ENCODE assay signal across 1 cellular context in the genomic region with DNA sequence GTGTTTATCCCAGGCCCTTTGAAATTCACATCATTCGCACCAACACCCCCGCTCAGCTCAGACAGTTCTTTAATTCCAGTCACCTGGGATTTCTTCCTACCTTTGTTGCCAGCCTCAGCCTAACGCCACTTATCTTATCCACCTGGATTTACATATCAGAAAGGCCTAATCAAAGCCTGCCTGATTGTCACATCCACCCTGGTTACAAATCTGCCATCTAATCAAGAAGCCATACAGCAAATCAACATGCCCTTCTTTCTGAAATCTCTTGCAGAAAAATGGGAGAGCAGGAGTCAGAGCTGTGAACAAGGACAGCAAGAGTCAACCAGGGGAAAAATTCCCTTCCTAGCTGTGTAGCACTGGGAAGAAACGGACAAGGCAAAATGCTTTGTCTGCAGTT.
TF ChIP-seq lines count a peak whose summit lies in the region.

No MANE protein-coding gene starts in this region.

TF ChIP-seq in WTC11, 78 proteins besides CTCF, POLR2A, EP300 and RAD21 (continued from another document):
- TF ChIP-seq, protein P1, sequence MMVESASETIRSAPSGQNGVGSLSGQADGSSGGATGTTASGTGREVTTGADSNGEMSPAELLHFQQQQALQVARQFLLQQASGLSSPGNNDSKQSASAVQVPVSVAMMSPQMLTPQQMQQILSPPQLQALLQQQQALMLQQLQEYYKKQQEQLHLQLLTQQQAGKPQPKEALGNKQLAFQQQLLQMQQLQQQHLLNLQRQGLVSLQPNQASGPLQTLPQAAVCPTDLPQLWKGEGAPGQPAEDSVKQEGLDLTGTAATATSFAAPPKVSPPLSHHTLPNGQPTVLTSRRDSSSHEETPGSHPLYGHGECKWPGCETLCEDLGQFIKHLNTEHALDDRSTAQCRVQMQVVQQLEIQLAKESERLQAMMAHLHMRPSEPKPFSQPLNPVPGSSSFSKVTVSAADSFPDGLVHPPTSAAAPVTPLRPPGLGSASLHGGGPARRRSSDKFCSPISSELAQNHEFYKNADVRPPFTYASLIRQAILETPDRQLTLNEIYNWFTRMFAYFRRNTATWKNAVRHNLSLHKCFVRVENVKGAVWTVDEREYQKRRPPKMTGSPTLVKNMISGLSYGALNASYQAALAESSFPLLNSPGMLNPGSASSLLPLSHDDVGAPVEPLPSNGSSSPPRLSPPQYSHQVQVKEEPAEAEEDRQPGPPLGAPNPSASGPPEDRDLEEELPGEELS (CRISPR knock-in tag; IDR thresholded peaks at IDR 0.05): no peak
- TF ChIP-seq, protein P2, sequence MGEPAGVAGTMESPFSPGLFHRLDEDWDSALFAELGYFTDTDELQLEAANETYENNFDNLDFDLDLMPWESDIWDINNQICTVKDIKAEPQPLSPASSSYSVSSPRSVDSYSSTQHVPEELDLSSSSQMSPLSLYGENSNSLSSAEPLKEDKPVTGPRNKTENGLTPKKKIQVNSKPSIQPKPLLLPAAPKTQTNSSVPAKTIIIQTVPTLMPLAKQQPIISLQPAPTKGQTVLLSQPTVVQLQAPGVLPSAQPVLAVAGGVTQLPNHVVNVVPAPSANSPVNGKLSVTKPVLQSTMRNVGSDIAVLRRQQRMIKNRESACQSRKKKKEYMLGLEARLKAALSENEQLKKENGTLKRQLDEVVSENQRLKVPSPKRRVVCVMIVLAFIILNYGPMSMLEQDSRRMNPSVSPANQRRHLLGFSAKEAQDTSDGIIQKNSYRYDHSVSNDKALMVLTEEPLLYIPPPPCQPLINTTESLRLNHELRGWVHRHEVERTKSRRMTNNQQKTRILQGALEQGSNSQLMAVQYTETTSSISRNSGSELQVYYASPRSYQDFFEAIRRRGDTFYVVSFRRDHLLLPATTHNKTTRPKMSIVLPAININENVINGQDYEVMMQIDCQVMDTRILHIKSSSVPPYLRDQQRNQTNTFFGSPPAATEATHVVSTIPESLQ (CRISPR knock-in tag; IDR thresholded peaks at IDR 0.05): no peak
- TF ChIP-seq, protein P3, sequence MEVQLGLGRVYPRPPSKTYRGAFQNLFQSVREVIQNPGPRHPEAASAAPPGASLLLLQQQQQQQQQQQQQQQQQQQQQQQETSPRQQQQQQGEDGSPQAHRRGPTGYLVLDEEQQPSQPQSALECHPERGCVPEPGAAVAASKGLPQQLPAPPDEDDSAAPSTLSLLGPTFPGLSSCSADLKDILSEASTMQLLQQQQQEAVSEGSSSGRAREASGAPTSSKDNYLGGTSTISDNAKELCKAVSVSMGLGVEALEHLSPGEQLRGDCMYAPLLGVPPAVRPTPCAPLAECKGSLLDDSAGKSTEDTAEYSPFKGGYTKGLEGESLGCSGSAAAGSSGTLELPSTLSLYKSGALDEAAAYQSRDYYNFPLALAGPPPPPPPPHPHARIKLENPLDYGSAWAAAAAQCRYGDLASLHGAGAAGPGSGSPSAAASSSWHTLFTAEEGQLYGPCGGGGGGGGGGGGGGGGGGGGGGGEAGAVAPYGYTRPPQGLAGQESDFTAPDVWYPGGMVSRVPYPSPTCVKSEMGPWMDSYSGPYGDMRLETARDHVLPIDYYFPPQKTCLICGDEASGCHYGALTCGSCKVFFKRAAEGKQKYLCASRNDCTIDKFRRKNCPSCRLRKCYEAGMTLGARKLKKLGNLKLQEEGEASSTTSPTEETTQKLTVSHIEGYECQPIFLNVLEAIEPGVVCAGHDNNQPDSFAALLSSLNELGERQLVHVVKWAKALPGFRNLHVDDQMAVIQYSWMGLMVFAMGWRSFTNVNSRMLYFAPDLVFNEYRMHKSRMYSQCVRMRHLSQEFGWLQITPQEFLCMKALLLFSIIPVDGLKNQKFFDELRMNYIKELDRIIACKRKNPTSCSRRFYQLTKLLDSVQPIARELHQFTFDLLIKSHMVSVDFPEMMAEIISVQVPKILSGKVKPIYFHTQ (CRISPR knock-in tag; IDR thresholded peaks at IDR 0.05): no peak
- TF ChIP-seq, protein P4, sequence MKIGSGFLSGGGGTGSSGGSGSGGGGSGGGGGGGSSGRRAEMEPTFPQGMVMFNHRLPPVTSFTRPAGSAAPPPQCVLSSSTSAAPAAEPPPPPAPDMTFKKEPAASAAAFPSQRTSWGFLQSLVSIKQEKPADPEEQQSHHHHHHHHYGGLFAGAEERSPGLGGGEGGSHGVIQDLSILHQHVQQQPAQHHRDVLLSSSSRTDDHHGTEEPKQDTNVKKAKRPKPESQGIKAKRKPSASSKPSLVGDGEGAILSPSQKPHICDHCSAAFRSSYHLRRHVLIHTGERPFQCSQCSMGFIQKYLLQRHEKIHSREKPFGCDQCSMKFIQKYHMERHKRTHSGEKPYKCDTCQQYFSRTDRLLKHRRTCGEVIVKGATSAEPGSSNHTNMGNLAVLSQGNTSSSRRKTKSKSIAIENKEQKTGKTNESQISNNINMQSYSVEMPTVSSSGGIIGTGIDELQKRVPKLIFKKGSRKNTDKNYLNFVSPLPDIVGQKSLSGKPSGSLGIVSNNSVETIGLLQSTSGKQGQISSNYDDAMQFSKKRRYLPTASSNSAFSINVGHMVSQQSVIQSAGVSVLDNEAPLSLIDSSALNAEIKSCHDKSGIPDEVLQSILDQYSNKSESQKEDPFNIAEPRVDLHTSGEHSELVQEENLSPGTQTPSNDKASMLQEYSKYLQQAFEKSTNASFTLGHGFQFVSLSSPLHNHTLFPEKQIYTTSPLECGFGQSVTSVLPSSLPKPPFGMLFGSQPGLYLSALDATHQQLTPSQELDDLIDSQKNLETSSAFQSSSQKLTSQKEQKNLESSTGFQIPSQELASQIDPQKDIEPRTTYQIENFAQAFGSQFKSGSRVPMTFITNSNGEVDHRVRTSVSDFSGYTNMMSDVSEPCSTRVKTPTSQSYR (CRISPR knock-in tag; IDR thresholded peaks at IDR 0.05): no peak
- TF ChIP-seq, protein P5, sequence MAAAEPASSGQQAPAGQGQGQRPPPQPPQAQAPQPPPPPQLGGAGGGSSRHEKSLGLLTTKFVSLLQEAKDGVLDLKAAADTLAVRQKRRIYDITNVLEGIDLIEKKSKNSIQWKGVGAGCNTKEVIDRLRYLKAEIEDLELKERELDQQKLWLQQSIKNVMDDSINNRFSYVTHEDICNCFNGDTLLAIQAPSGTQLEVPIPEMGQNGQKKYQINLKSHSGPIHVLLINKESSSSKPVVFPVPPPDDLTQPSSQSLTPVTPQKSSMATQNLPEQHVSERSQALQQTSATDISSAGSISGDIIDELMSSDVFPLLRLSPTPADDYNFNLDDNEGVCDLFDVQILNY (CRISPR knock-in tag; IDR thresholded peaks at IDR 0.05): no peak
- TF ChIP-seq, protein P6, sequence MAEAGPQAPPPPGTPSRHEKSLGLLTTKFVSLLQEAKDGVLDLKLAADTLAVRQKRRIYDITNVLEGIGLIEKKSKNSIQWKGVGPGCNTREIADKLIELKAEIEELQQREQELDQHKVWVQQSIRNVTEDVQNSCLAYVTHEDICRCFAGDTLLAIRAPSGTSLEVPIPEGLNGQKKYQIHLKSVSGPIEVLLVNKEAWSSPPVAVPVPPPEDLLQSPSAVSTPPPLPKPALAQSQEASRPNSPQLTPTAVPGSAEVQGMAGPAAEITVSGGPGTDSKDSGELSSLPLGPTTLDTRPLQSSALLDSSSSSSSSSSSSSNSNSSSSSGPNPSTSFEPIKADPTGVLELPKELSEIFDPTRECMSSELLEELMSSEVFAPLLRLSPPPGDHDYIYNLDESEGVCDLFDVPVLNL (CRISPR knock-in tag; IDR thresholded peaks at IDR 0.05; ENCODE audit: borderline replicate concordance, low read depth): no peak
- TF ChIP-seq NFYB (CRISPR knock-in tag; conservative IDR thresholded peaks at IDR 0.05; ENCODE audit: low read depth) (no peak), MXD4 (CRISPR knock-in tag; IDR thresholded peaks at IDR 0.05; ENCODE audit: borderline replicate concordance) (no peak), PRRX2 (CRISPR knock-in tag; IDR thresholded peaks at IDR 0.05) (no peak), IRF2 (CRISPR knock-in tag; IDR thresholded peaks at IDR 0.05; ENCODE audit: borderline replicate concordance, low read depth) (no peak), SOX15 (CRISPR knock-in tag; IDR thresholded peaks at IDR 0.05) (no peak), TEAD1 (CRISPR knock-in tag; IDR thresholded peaks at IDR 0.05) (no peak), JUN (CRISPR knock-in tag; IDR thresholded peaks at IDR 0.05) (no peak)
- TF ChIP-seq, protein P7, sequence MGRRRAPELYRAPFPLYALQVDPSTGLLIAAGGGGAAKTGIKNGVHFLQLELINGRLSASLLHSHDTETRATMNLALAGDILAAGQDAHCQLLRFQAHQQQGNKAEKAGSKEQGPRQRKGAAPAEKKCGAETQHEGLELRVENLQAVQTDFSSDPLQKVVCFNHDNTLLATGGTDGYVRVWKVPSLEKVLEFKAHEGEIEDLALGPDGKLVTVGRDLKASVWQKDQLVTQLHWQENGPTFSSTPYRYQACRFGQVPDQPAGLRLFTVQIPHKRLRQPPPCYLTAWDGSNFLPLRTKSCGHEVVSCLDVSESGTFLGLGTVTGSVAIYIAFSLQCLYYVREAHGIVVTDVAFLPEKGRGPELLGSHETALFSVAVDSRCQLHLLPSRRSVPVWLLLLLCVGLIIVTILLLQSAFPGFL (CRISPR knock-in tag; IDR thresholded peaks at IDR 0.05; ENCODE audit: borderline replicate concordance): no peak
- TF ChIP-seq, protein P8, sequence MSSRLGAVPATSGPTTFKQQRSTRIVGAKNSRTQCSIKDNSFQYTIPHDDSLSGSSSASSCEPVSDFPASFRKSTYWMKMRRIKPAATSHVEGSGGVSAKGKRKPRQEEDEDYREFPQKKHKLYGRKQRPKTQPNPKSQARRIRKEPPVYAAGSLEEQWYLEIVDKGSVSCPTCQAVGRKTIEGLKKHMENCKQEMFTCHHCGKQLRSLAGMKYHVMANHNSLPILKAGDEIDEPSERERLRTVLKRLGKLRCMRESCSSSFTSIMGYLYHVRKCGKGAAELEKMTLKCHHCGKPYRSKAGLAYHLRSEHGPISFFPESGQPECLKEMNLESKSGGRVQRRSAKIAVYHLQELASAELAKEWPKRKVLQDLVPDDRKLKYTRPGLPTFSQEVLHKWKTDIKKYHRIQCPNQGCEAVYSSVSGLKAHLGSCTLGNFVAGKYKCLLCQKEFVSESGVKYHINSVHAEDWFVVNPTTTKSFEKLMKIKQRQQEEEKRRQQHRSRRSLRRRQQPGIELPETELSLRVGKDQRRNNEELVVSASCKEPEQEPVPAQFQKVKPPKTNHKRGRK (CRISPR knock-in tag; IDR thresholded peaks at IDR 0.05; ENCODE audit: borderline replicate concordance): no peak
